Comparison of ENCODE assay signal across 8 cellular contexts in genomic region chr17:8698142-8699050, GRCh38. TPM values are rescaled to one million over a fixed set of nuclear protein-coding genes. Genes with fewer than 3 reads are reported as not detected.
A peak's percentile ranks its signal among the peaks of the same experiment; 100 is the strongest.
DNase-seq lines count a peak whose midpoint lies in the region; ATAC-seq and TF ChIP-seq lines count a peak whose summit lies in the region.

No MANE protein-coding gene starts in this region.

- peaks cover 4% of the 10 kb centered on the region for H3K27me3 Mint-ChIP-seq in activated T-helper 2 cell treated with anti-CD3 and anti-CD28 coated beads, Interferon-gamma antibody, Interleukin-2, Interleukin-4, amounts not matched to agents 10 μg/mL and 5 μg/mL and 100 μg/mL, durations not matched to agents 14 hours and 24 hours and 36 hours (ENCODE audit: low read depth)

- H3K27me3 ChIP-seq in body of pancreas (no peaks in the 10 kb centered on the region), iPS-20b (ENCODE audit: insufficient read depth, low read length) (no peaks in the 10 kb centered on the region), skeletal muscle satellite cell (ENCODE audit: control insufficient read depth, insufficient read depth, low read length) (peaks cover 30% of the 10 kb centered on the region)

- peak overlapping the region; percentile 75; the same call in 1 of the 2 replicates for H3K9ac ChIP-seq in iPS-20b (ENCODE audit: low read depth, low read length)
- no peak overlapping the region for H3K9ac ChIP-seq in skeletal muscle satellite cell (ENCODE audit: low read depth, low read length)

- H3K4me3 ChIP-seq in body of pancreas = no peak overlapping the region
- no peak overlapping the region; the same call in 1 of the 2 replicates for H3K4me3 ChIP-seq in iPS-20b (ENCODE audit: low read length)
- H3K4me3 ChIP-seq in skeletal muscle satellite cell (ENCODE audit: low read length) = peak overlapping the region; percentile 56

- H3K27ac Mint-ChIP-seq in activated T-helper 2 cell treated with anti-CD3 and anti-CD28 coated beads, Interferon-gamma antibody, Interleukin-2, Interleukin-4, amounts not matched to agents 10 μg/mL and 5 μg/mL and 100 μg/mL, durations not matched to agents 14 hours and 24 hours and 36 hours = no peak overlapping the region

- H3K9me3 ChIP-seq in body of pancreas (no peaks in the 10 kb centered on the region), iPS-20b (ENCODE audit: insufficient read depth, low read depth, low read length) (peaks cover 3% of the 10 kb centered on the region; the same call in 1 of the 2 replicates), skeletal muscle satellite cell (replicated peaks; ENCODE audit: low read length) (no peaks in the 10 kb centered on the region)

- DNase-seq in HK-2 (ENCODE audit: unreplicated experiment) = peak; percentile 3
- peak in 3 of 4 donors; percentile 21 to 43 (median 25) for DNase-seq in body of pancreas
- DNase-seq in activated T-helper 2 cell treated with anti-CD3 and anti-CD28 coated beads, Interferon-gamma antibody, Interleukin-2, Interleukin-4, amounts not matched to agents 10 μg/mL and 5 μg/mL and 100 μg/mL, durations not matched to agents 14 hours and 24 hours and 36 hours (ENCODE audit: low spot score) = no peak
- no peak for DNase-seq in SW 1271 (lab: John Stamatoyannopoulos, UW)

- H3K9me3 Mint-ChIP-seq in activated T-helper 2 cell treated with anti-CD3 and anti-CD28 coated beads, Interferon-gamma antibody, Interleukin-2, Interleukin-4, amounts not matched to agents 10 μg/mL and 5 μg/mL and 100 μg/mL, durations not matched to agents 14 hours and 24 hours and 36 hours = no peaks in the 10 kb centered on the region

- TF ChIP-seq CTCF in body of pancreas (IDR thresholded peaks at IDR 0.05) = no peak

- intact Hi-C loops in body of pancreas (cut with DNase I) = no loop called here
- intact Hi-C loops in activated T-helper 2 cell treated with anti-CD3 and anti-CD28 coated beads, Interferon-gamma antibody, Interleukin-2, Interleukin-4, amounts not matched to agents 10 μg/mL and 5 μg/mL and 100 μg/mL, durations not matched to agents 14 hours and 24 hours and 36 hours (cut with micrococcal nuclease) = no loop called here

- no peaks in the 10 kb centered on the region for H3K36me3 ChIP-seq in body of pancreas (replicated peaks in 1 of 2; ENCODE audit: insufficient read depth in 1 of 2, low read depth in 2 of 2)
- no peaks in the 10 kb centered on the region for H3K36me3 ChIP-seq in iPS-20b (ENCODE audit: insufficient read depth, low read depth, low read length)
- no peaks in the 10 kb centered on the region for H3K36me3 ChIP-seq in skeletal muscle satellite cell (ENCODE audit: insufficient read depth, low read length)

- H3K4me1 ChIP-seq in body of pancreas (no peaks in the 10 kb centered on the region), iPS-20b (ENCODE audit: insufficient read depth, low read length) (peaks cover 19% of the 10 kb centered on the region; the same call in 1 of the 2 replicates), skeletal muscle satellite cell (ENCODE audit: control insufficient read depth, insufficient read depth, low read length) (no peaks in the 10 kb centered on the region)

- no peaks in the 10 kb centered on the region for H3K4me1 Mint-ChIP-seq in activated T-helper 2 cell treated with anti-CD3 and anti-CD28 coated beads, Interferon-gamma antibody, Interleukin-2, Interleukin-4, amounts not matched to agents 10 μg/mL and 5 μg/mL and 100 μg/mL, durations not matched to agents 14 hours and 24 hours and 36 hours (ENCODE audit: low read depth)

- H3K4me3 Mint-ChIP-seq in activated T-helper 2 cell treated with anti-CD3 and anti-CD28 coated beads, Interferon-gamma antibody, Interleukin-2, Interleukin-4, amounts not matched to agents 10 μg/mL and 5 μg/mL and 100 μg/mL, durations not matched to agents 14 hours and 24 hours and 36 hours (ENCODE audit: low read depth) = no peak overlapping the region

- no peak for ATAC-seq in body of pancreas
- no peak for ATAC-seq in HG02571 (IDR thresholded peaks at IDR 0.05; ENCODE audit: unreplicated experiment)
- ATAC-seq in HG02885 (IDR thresholded peaks at IDR 0.05; ENCODE audit: poor library complexity, unreplicated experiment) = no peak

- H3K4me2 ChIP-seq in skeletal muscle satellite cell (ENCODE audit: low read length) = peak overlapping the region; percentile 67

- no peak overlapping the region for H3K27ac ChIP-seq in body of pancreas
- no peak overlapping the region for H3K27ac ChIP-seq in iPS-20b (ENCODE audit: low read length)

- no peaks in the 10 kb centered on the region for H3K36me3 Mint-ChIP-seq in activated T-helper 2 cell treated with anti-CD3 and anti-CD28 coated beads, Interferon-gamma antibody, Interleukin-2, Interleukin-4, amounts not matched to agents 10 μg/mL and 5 μg/mL and 100 μg/mL, durations not matched to agents 14 hours and 24 hours and 36 hours (ENCODE audit: low read depth)

- 31 to 35% methylated on average over 29 of the region's 29 CpGs for WGBS in body of pancreas, 2 donors

- TF ChIP-seq POLR2A in body of pancreas (IDR thresholded peaks at IDR 0.05) = no peak

RNA-seq across cellular contexts. Expression of gene CCDC42, which starts 46.2 kb away (rescaled TPM):
- not detected for total RNA-seq in body of pancreas
- total RNA-seq in skeletal muscle satellite cell (2012; rRNA removed) = not detected in 2 replicates
- 0.21 and 0.75 TPM in 2 replicates for total RNA-seq in activated T-helper 2 cell treated with anti-CD3 and anti-CD28 coated beads, Interferon-gamma antibody, Interleukin-2, Interleukin-4, amounts not matched to agents 10 μg/mL and 5 μg/mL and 100 μg/mL, durations not matched to agents 14 hours and 24 hours and 36 hours

RNA-seq across cellular contexts. Expression of gene SPDYE4, which starts 60.0 kb away (rescaled TPM):
- not detected for total RNA-seq in body of pancreas
- total RNA-seq in skeletal muscle satellite cell (2012; rRNA removed) = not detected in 2 replicates
- not detected in 2 replicates for total RNA-seq in activated T-helper 2 cell treated with anti-CD3 and anti-CD28 coated beads, Interferon-gamma antibody, Interleukin-2, Interleukin-4, amounts not matched to agents 10 μg/mL and 5 μg/mL and 100 μg/mL, durations not matched to agents 14 hours and 24 hours and 36 hours

Comparison
In these comparisons a context has a peak if more than half of its experiments do, and no peak if none do; other contexts are left out.
1. DNase-seq: peak in HK-2 (single experiment) and body of pancreas (3 of 4); none in activated T-helper 2 cell treated with anti-CD3 and anti-CD28 coated beads, Interferon-gamma antibody, Interleukin-2, Interleukin-4, amounts not matched to agents 10 μg/mL and 5 μg/mL and 100 μg/mL, durations not matched to agents 14 hours and 24 hours and 36 hours (single experiment) and SW 1271 (0 of 2).